10 cellular contexts compared by ENCODE assay signal in genomic region chr3:195257454-195258448, GRCh38. TPM values are rescaled to one million over a fixed set of nuclear protein-coding genes. Genes with fewer than 3 reads are reported as not detected.
DNase-seq lines count a peak whose midpoint lies in the region; ATAC-seq and TF ChIP-seq lines count a peak whose summit lies in the region.
"Had no signal": no experiment of that assay in that cellular context is flagged by ENCODE, and none has a peak within 500 bp of the region (broad histone marks: within the 10 kb centered on the region; RNA-seq: fewer than 3 reads in every experiment).

No MANE protein-coding gene starts in this region.

- H3K4me3 Mint-ChIP-seq in T-helper 2 cell treated with Interferon-gamma antibody and Interleukin-4, amounts not matched to agents 5 μg/mL and 100 μg/mL, for 36 hours, result no peak overlapping the region

- no peak for TF ChIP-seq POLR2A in transverse colon (IDR thresholded peaks at IDR 0.05)

- WGBS in transverse colon (ENCODE audit: low coverage in 1 of 2), 2 donors, result 89% methylated on average over 14 of the region's 16 CpGs; no CpG with 5 or more reads in 1 of the 2 donors

- intact Hi-C loops in lower lobe of right lung (cut with DNase I), result no loop called here
- intact Hi-C loops in transverse colon (cut with DNase I; ENCODE audit: low total_unique reads), result loop anchor here (5.0 to 10.0 kb wide), 2 partner anchors 103 to 570 kb away; partner anchors contain the start of gene FAM43A

- in situ Hi-C loops in transverse colon (cut with MboI; ENCODE audit: low pct_ligation_motif_present in 1 of 4, low pct_unique_long_range_greater_than_20kb in 1 of 4, low sequenced_read_pairs in 3 of 4), result loop anchor here in 2 of 4 donors (10.0 kb wide), 2 partner anchors 133 to 583 kb away; partner anchors contain the start of gene LSG1 (in 1 of the 2)

- H3K36me3 ChIP-seq in adipocyte (ENCODE audit: control insufficient read depth, insufficient read depth, low read length, severe bottlenecking), result no peaks in the 10 kb centered on the region
- no peaks in the 10 kb centered on the region for H3K36me3 ChIP-seq in lower lobe of right lung
- no peaks in the 10 kb centered on the region for H3K36me3 ChIP-seq in transverse colon
- H3K36me3 ChIP-seq in SJCRH30, result no peaks in the 10 kb centered on the region
- H3K36me3 ChIP-seq: SJSA1 had no signal

- H3K27me3 Mint-ChIP-seq in T-helper 2 cell treated with Interferon-gamma antibody and Interleukin-4, amounts not matched to agents 5 μg/mL and 100 μg/mL, for 36 hours (ENCODE audit: low read depth), result no peaks in the 10 kb centered on the region

- TF ChIP-seq EP300 in transverse colon (IDR thresholded peaks at IDR 0.05; ENCODE audit: low read depth), result no peak

- peak overlapping the region; percentile 95 for H3K27ac ChIP-seq in lower lobe of right lung
- peak overlapping the region; percentile 88 to 95 (median 92) for H3K27ac ChIP-seq in transverse colon
- H3K27ac ChIP-seq in SJCRH30, result no peak overlapping the region
- H3K27ac ChIP-seq: A549 had no signal

- H3K9me3 Mint-ChIP-seq in T-helper 2 cell treated with Interferon-gamma antibody and Interleukin-4, amounts not matched to agents 5 μg/mL and 100 μg/mL, for 36 hours, result no peaks in the 10 kb centered on the region

- no peak overlapping the region for H3K4me3 ChIP-seq in adipocyte (ENCODE audit: low read length)
- H3K4me3 ChIP-seq in lower lobe of right lung, result no peak overlapping the region
- no peak overlapping the region for H3K4me3 ChIP-seq in transverse colon
- H3K4me3 ChIP-seq in SJCRH30, result no peak overlapping the region
- H3K4me3 ChIP-seq: A549, SJSA1 had no signal

- ATAC-seq in lower lobe of right lung (no peak), HG03354 (IDR thresholded peaks at IDR 0.05; ENCODE audit: poor library complexity, severe bottlenecking, unreplicated experiment) (no peak)
- ATAC-seq: A549 had no signal

- H3K9me3 ChIP-seq in adipocyte (ENCODE audit: control insufficient read depth, low read length) (no peaks in the 10 kb centered on the region), lower lobe of right lung (no peaks in the 10 kb centered on the region), transverse colon (no peaks in the 10 kb centered on the region), SJCRH30 (replicated peaks) (no peaks in the 10 kb centered on the region)
- H3K9me3 ChIP-seq: A549, SJSA1 had no signal

- peaks cover 2% of the 10 kb centered on the region for H3K36me3 Mint-ChIP-seq in T-helper 2 cell treated with Interferon-gamma antibody and Interleukin-4, amounts not matched to agents 5 μg/mL and 100 μg/mL, for 36 hours (ENCODE audit: low read depth)

- H3K27me3 ChIP-seq in adipocyte (replicated peaks; ENCODE audit: control insufficient read depth, insufficient read depth, low read length), result no peaks in the 10 kb centered on the region
- no peaks in the 10 kb centered on the region for H3K27me3 ChIP-seq in lower lobe of right lung (ENCODE audit: low read depth)
- H3K27me3 ChIP-seq in transverse colon, result no peaks in the 10 kb centered on the region
- no peaks in the 10 kb centered on the region for H3K27me3 ChIP-seq in SJCRH30
- H3K27me3 ChIP-seq: SJSA1 had no signal

- H3K4me1 Mint-ChIP-seq in T-helper 2 cell treated with Interferon-gamma antibody and Interleukin-4, amounts not matched to agents 5 μg/mL and 100 μg/mL, for 36 hours (ENCODE audit: low read depth), result peaks cover 17% of the 10 kb centered on the region

- TF ChIP-seq CTCF in lower lobe of right lung (IDR thresholded peaks at IDR 0.05), result no peak
- no peak for TF ChIP-seq CTCF in transverse colon (IDR thresholded peaks at IDR 0.05)

- H3K27ac Mint-ChIP-seq in T-helper 2 cell treated with Interferon-gamma antibody and Interleukin-4, amounts not matched to agents 5 μg/mL and 100 μg/mL, for 36 hours, result peak overlapping the region; percentile 42

- peak; percentile 3 for DNase-seq in T-helper 2 cell treated with Interferon-gamma antibody and Interleukin-4, amounts not matched to agents 5 μg/mL and 100 μg/mL, for 36 hours (ENCODE audit: low spot score)
- DNase-seq in T-helper 2 cell (no peak), adipocyte (ENCODE audit: low read depth) (no peak), lower lobe of right lung (no peak), transverse colon (no peak), SJCRH30 (no peak), NCI-H748 treated with DMSO at 0.1 percent for 48 hours (lab: John Stamatoyannopoulos, UW) (no peak)

- peak overlapping the region; percentile 79 for H3K9ac ChIP-seq in adipocyte (ENCODE audit: low read length)

- H3K4me1 ChIP-seq in adipocyte (ENCODE audit: control insufficient read depth, insufficient read depth, low read length) (peaks cover 21% of the 10 kb centered on the region), lower lobe of right lung (peaks cover 29% of the 10 kb centered on the region), transverse colon (peaks cover 21 to 36% (median 29%) of the 10 kb centered on the region in 4 donors), SJCRH30 (peaks cover 15% of the 10 kb centered on the region)

RNA-seq across cellular contexts. Expression of gene XXYLT1, which starts 13.2 kb away (rescaled TPM):
- total RNA-seq in lower lobe of right lung (8.9 TPM), transverse colon (1 to 10 TPM; 3.0 to 10.0 (median 5.9) TPM)
- total RNA-seq in SJCRH30 (2014; rRNA removed; shearing (Covaris generic)), result 15.7 and 18.8 TPM in 2 replicates
